In genomic region chr18:46073474-46074331, GRCh38 we compare ENCODE assay signal across 8 cellular contexts. TPM values are rescaled to one million over a fixed set of nuclear protein-coding genes. Genes with fewer than 3 reads are reported as not detected.
DNase-seq lines count a peak whose midpoint lies in the region; ATAC-seq, FAIRE-seq and TF ChIP-seq lines count a peak whose summit lies in the region.

No MANE protein-coding gene starts in this region.

- no peaks in the 10 kb centered on the region for H4K20me1 ChIP-seq in endothelial cell of umbilical vein (replicated peaks; ENCODE audit: control insufficient read depth, extremely low read depth, insufficient read depth, low read length)

- H3K4me1 Mint-ChIP-seq in activated CD4-positive, alpha-beta T cell treated with anti-CD3 and anti-CD28 coated beads, Interleukin-2, amount 10 ng/mL, durations not matched to agents 7 days and 5 days = peaks cover 27% of the 10 kb centered on the region
- peaks cover 17% of the 10 kb centered on the region for H3K4me1 Mint-ChIP-seq in type B pancreatic cell (ENCODE audit: unreplicated experiment)

- peak; percentile 65 for DNase-seq in COR-L47 (lab: John Stamatoyannopoulos, UW)
- DNase-seq in H54 (ENCODE audit: insufficient read length, low spot score) = no peak
- DNase-seq in NCI-H446 treated with DMSO at 0.1 percent for 48 hours (lab: John Stamatoyannopoulos, UW) = peak; percentile 7
- DNase-seq in activated CD4-positive, alpha-beta T cell treated with anti-CD3 and anti-CD28 coated beads, Interleukin-2, amount 10 ng/mL, durations not matched to agents 7 days and 5 days = peak; percentile 78
- DNase-seq in endothelial cell of umbilical vein (ENCODE audit: low read depth, low spot score) = peak; percentile 75
- DNase-seq in mucosa of descending colon = peak in 1 of 3 donors; percentile 82
- DNase-seq in type B pancreatic cell (ENCODE audit: extremely low spot score, unreplicated experiment) = no peak
- DNase-seq in 8988T = no peak

- dilution Hi-C loops in endothelial cell of umbilical vein (cut with MboI; ENCODE audit: extremely low pct_ligation_motif_present, low sequenced_read_pairs) = no loop called here

- peaks cover 2% of the 10 kb centered on the region for H3K36me3 Mint-ChIP-seq in activated CD4-positive, alpha-beta T cell treated with anti-CD3 and anti-CD28 coated beads, Interleukin-2, amount 10 ng/mL, durations not matched to agents 7 days and 5 days (ENCODE audit: low read depth)
- H3K36me3 Mint-ChIP-seq in type B pancreatic cell = no peaks in the 10 kb centered on the region

- POLR2A ChIA-PET in activated CD4-positive, alpha-beta T cell treated with anti-CD3 and anti-CD28 coated beads, Interleukin-2, amount 10 ng/mL, durations not matched to agents 7 days and 5 days (lab: Charles Lee) = interaction anchor here (0.6 kb wide), 1 partner anchor 114 kb away, joined by 3 read pairs; no protein-coding TSS in a partner anchor
- POLR2A ChIA-PET in endothelial cell of umbilical vein (lab: Charles Lee) = interaction anchor here (0.5 kb wide), 1 partner anchor 135 kb away, joined by 6 read pairs; no protein-coding TSS in a partner anchor

- no peak overlapping the region for H3K9ac ChIP-seq in endothelial cell of umbilical vein (replicated peaks; ENCODE audit: extremely low read depth, insufficient read depth, low read length)

- FAIRE-seq in H54 (lab: Jason Lieb, UNC) (peak; percentile 43), endothelial cell of umbilical vein (lab: Jason Lieb, UNC) (peak; percentile 84)

- TF ChIP-seq CTCF in endothelial cell of umbilical vein (IDR thresholded peaks at IDR 0.05; ENCODE audit: extremely low read depth in 1 of 2, insufficient read depth in 1 of 2, low read depth in 1 of 2, low read length in 2 of 2) (peak; percentile 37 to 48), mucosa of descending colon (IDR thresholded peaks at IDR 0.05) (peak; percentile 47), type B pancreatic cell (conservative IDR thresholded peaks at IDR 0.05) (peak; percentile 83)

- BruUV-seq in endothelial cell of umbilical vein (replicated peaks; lab: Mats Ljungman, UMichigan) = no TSS peak

- H2AFZ ChIP-seq in endothelial cell of umbilical vein (ENCODE audit: low read depth, low read length) = no peak overlapping the region

- intact Hi-C loops in endothelial cell of umbilical vein (cut with micrococcal nuclease) (loop anchor here (1.0 to 5.0 kb wide), 6 partner anchors 99 to 408 kb away; no protein-coding TSS in a partner anchor), mucosa of descending colon (cut with DNase I, micrococcal nuclease) (loop anchor here in 1 of 2 donors (10.0 kb wide), 1 partner anchor 109 kb away; the partner anchor contains the start of gene EPG5)

- H3K4me1 ChIP-seq in endothelial cell of umbilical vein (ENCODE audit: control insufficient read depth, extremely low read depth, insufficient read depth, low read length) (peaks cover 9% of the 10 kb centered on the region), mucosa of descending colon (ENCODE audit: low read depth) (peaks cover 7% of the 10 kb centered on the region)

- CTCF ChIA-PET in activated CD4-positive, alpha-beta T cell treated with anti-CD3 and anti-CD28 coated beads, Interleukin-2, amount 10 ng/mL, durations not matched to agents 7 days and 5 days (lab: Charles Lee) = interaction anchor here (0.7 to 2.8 kb wide), 26 partner anchors 10 to 411 kb away, joined by 3 to 17 read pairs (median 3); no protein-coding TSS in a partner anchor
- CTCF ChIA-PET in endothelial cell of umbilical vein (lab: Charles Lee) = interaction anchor here (0.6 to 3.8 kb wide), 71 partner anchors 10 to 584 kb away, joined by 3 to 148 read pairs (median 4); partner anchors contain the start of gene ATP5F1A

- peak overlapping the region; percentile 11 for H3K27ac Mint-ChIP-seq in activated CD4-positive, alpha-beta T cell treated with anti-CD3 and anti-CD28 coated beads, Interleukin-2, amount 10 ng/mL, durations not matched to agents 7 days and 5 days
- H3K27ac Mint-ChIP-seq in type B pancreatic cell = no peak overlapping the region

- no peak overlapping the region for H3K27ac ChIP-seq in endothelial cell of umbilical vein (ENCODE audit: insufficient read depth, low read depth, low read length)

- H3K9me1 ChIP-seq in endothelial cell of umbilical vein (replicated peaks; ENCODE audit: control insufficient read depth, extremely low read depth, insufficient read depth, low read length) = no peaks in the 10 kb centered on the region

- ATAC-seq in mucosa of descending colon = peak; percentile 52

- H3K4me2 ChIP-seq in endothelial cell of umbilical vein (ENCODE audit: insufficient read depth, low read length) = no peak overlapping the region

- no peaks in the 10 kb centered on the region for H3K9me3 Mint-ChIP-seq in activated CD4-positive, alpha-beta T cell treated with anti-CD3 and anti-CD28 coated beads, Interleukin-2, amount 10 ng/mL, durations not matched to agents 7 days and 5 days
- no peaks in the 10 kb centered on the region for H3K9me3 Mint-ChIP-seq in type B pancreatic cell

- no peak overlapping the region for H3K4me3 Mint-ChIP-seq in activated CD4-positive, alpha-beta T cell treated with anti-CD3 and anti-CD28 coated beads, Interleukin-2, amount 10 ng/mL, durations not matched to agents 7 days and 5 days
- peak overlapping the region; percentile 88 for H3K4me3 Mint-ChIP-seq in type B pancreatic cell

- TF ChIP-seq POLR2A in H54 (IDR thresholded peaks at IDR 0.05; ENCODE audit: low read depth, low read length) (no peak), endothelial cell of umbilical vein (IDR thresholded peaks at IDR 0.05; ENCODE audit: low read depth, low read length) (no peak)

- no peaks in the 10 kb centered on the region for H3K79me2 ChIP-seq in endothelial cell of umbilical vein (ENCODE audit: control insufficient read depth, insufficient read depth, low read length)

- H3K27me3 Mint-ChIP-seq in activated CD4-positive, alpha-beta T cell treated with anti-CD3 and anti-CD28 coated beads, Interleukin-2, amount 10 ng/mL, durations not matched to agents 7 days and 5 days = no peaks in the 10 kb centered on the region
- H3K27me3 Mint-ChIP-seq in type B pancreatic cell = peaks cover 2% of the 10 kb centered on the region

- H3K4me3 ChIP-seq in endothelial cell of umbilical vein (replicated peaks in 1 of 3; ENCODE audit: insufficient read depth in 1 of 3, low read depth in 1 of 3, low read length in 3 of 3) (no peak overlapping the region), mucosa of descending colon (no peak overlapping the region)

- H3K27me3 ChIP-seq in endothelial cell of umbilical vein (ENCODE audit: control insufficient read depth in 2 of 2, insufficient read depth in 2 of 2, low read length in 2 of 2) = no peaks in the 10 kb centered on the region

- no peaks in the 10 kb centered on the region for H3K36me3 ChIP-seq in endothelial cell of umbilical vein (ENCODE audit: control insufficient read depth in 2 of 2, extremely low read depth in 1 of 2, insufficient read depth in 2 of 2, low read length in 2 of 2)
- H3K36me3 ChIP-seq in mucosa of descending colon (ENCODE audit: low read depth) = no peaks in the 10 kb centered on the region

- H3K9me3 ChIP-seq in endothelial cell of umbilical vein (replicated peaks; ENCODE audit: control insufficient read depth, insufficient read depth, low read length) (no peaks in the 10 kb centered on the region), mucosa of descending colon (no peaks in the 10 kb centered on the region)

RNA-seq across cellular contexts. Expression of gene PSTPIP2, which starts 1.6 kb away (rescaled TPM):
- total RNA-seq in activated CD4-positive, alpha-beta T cell treated with anti-CD3 and anti-CD28 coated beads, Interleukin-2, amount 10 ng/mL, durations not matched to agents 7 days and 5 days = 1 to 10 TPM; 9.4 to 9.7 TPM
- total RNA-seq in endothelial cell of umbilical vein (1.6 and 3.4 TPM in 2 replicates), mucosa of descending colon (1 to 10 TPM; 2.9 to 9.4 (median 9.0) TPM), type B pancreatic cell (ENCODE audit: low replicate concordance) (9.6 and 10.5 TPM in 2 replicates)
- polyA plus RNA-seq in endothelial cell of umbilical vein = 4.5 and 4.9 TPM in 2 replicates
- 8.4 and 8.9 TPM in 2 replicates for polyA plus RNA-seq in endothelial cell of umbilical vein (2011; cell fraction: cytosol; rRNA removed)
- 10.7 and 11.6 TPM in 2 replicates for polyA plus RNA-seq in endothelial cell of umbilical vein (2011; cell fraction: nucleus; rRNA removed)
- 12.8 and 15.0 TPM in 2 replicates for polyA plus RNA-seq in endothelial cell of umbilical vein (2012)
- polyA minus RNA-seq in endothelial cell of umbilical vein = 6.1 and 6.8 TPM in 2 replicates
- 1.4 TPM for polyA minus RNA-seq in endothelial cell of umbilical vein (2011; cell fraction: cytosol; rRNA and poly(A)+ RNA removed)
- polyA minus RNA-seq in endothelial cell of umbilical vein (2011; cell fraction: nucleus; rRNA and poly(A)+ RNA removed) = 9.0 and 10.1 TPM in 2 replicates

RNA-seq across cellular contexts. Expression of gene ATP5F1A, which starts 24.4 kb away (rescaled TPM):
- 100 to 1,000 TPM; 333 to 349 TPM for total RNA-seq in activated CD4-positive, alpha-beta T cell treated with anti-CD3 and anti-CD28 coated beads, Interleukin-2, amount 10 ng/mL, durations not matched to agents 7 days and 5 days
- total RNA-seq in endothelial cell of umbilical vein (374 and 405 TPM in 2 replicates), mucosa of descending colon (100 to 1,000 TPM; 476 to 643 (median 622) TPM), type B pancreatic cell (ENCODE audit: low replicate concordance) (526 and 558 TPM in 2 replicates)
- 491 and 585 TPM in 2 replicates for polyA plus RNA-seq in endothelial cell of umbilical vein
- polyA plus RNA-seq in endothelial cell of umbilical vein (2011; cell fraction: cytosol; rRNA removed) = 543 and 644 TPM in 2 replicates
- polyA plus RNA-seq in endothelial cell of umbilical vein (2011; cell fraction: nucleus; rRNA removed) = 338 and 394 TPM in 2 replicates
- polyA plus RNA-seq in endothelial cell of umbilical vein (2012) = 347 and 441 TPM in 2 replicates
- polyA minus RNA-seq in endothelial cell of umbilical vein = 623 and 669 TPM in 2 replicates
- polyA minus RNA-seq in endothelial cell of umbilical vein (2011; cell fraction: cytosol; rRNA and poly(A)+ RNA removed) = 376 TPM
- 100 and 141 TPM in 2 replicates for polyA minus RNA-seq in endothelial cell of umbilical vein (2011; cell fraction: nucleus; rRNA and poly(A)+ RNA removed)

RNA-seq across cellular contexts. Expression of gene HAUS1, which starts 30.5 kb away (rescaled TPM):
- total RNA-seq in activated CD4-positive, alpha-beta T cell treated with anti-CD3 and anti-CD28 coated beads, Interleukin-2, amount 10 ng/mL, durations not matched to agents 7 days and 5 days = 10 to 100 TPM; 57.9 to 58.5 TPM
- total RNA-seq in endothelial cell of umbilical vein = 57.1 and 60.6 TPM in 2 replicates
- polyA plus RNA-seq in endothelial cell of umbilical vein = 29.4 and 29.9 TPM in 2 replicates
- polyA plus RNA-seq in endothelial cell of umbilical vein (2011; cell fraction: cytosol; rRNA removed) = 116 and 121 TPM in 2 replicates
- polyA plus RNA-seq in endothelial cell of umbilical vein (2011; cell fraction: nucleus; rRNA removed) = 34.7 and 49.8 TPM in 2 replicates
- 43.8 and 75.3 TPM in 2 replicates for polyA plus RNA-seq in endothelial cell of umbilical vein (2012)
- polyA minus RNA-seq in endothelial cell of umbilical vein = 18.4 and 26.9 TPM in 2 replicates
- polyA minus RNA-seq in endothelial cell of umbilical vein (2011; cell fraction: cytosol; rRNA and poly(A)+ RNA removed) = 22.0 TPM
- polyA minus RNA-seq in endothelial cell of umbilical vein (2011; cell fraction: nucleus; rRNA and poly(A)+ RNA removed) = 8.0 and 8.4 TPM in 2 replicates
- 10 to 100 TPM in 2 of 3 donors, 1 to 10 TPM in 1; 8.2 to 26.2 (median 18.4) TPM for total RNA-seq in mucosa of descending colon
- 22.0 and 55.1 TPM in 2 replicates for total RNA-seq in type B pancreatic cell (ENCODE audit: low replicate concordance)

Comparison
In these comparisons a context has a peak if more than half of its experiments do, and no peak if none do; other contexts are left out.
1. DNase-seq: peak in COR-L47 (single experiment), NCI-H446 treated with DMSO at 0.1 percent for 48 hours (single experiment), activated CD4-positive, alpha-beta T cell treated with anti-CD3 and anti-CD28 coated beads, Interleukin-2, amount 10 ng/mL, durations not matched to agents 7 days and 5 days (single experiment) and endothelial cell of umbilical vein (single experiment); none in H54 (single experiment), type B pancreatic cell (single experiment) and 8988T (single experiment).
2. Peak in every context shown above with its lines, with median percentiles within 50 percentile points of each other: CTCF ChIP-seq.